In genomic region chr22:47102081-47102480, GRCh38 we compare ENCODE assay signal across 19 cellular contexts.
"Had no signal": no experiment of that assay in that cellular context is flagged by ENCODE, and none has a peak within 500 bp of the region (broad histone marks: within the 10 kb centered on the region; RNA-seq: fewer than 3 reads in every experiment).

No MANE protein-coding gene starts in this region.

- H3K27ac Mint-ChIP-seq: activated B cell treated with CpG ODN at 0.5 μM for 24 hours; activated CD4-positive, alpha-beta T cell treated with anti-CD3 and anti-CD28 coated beads, Interleukin-2, amount 10 ng/mL, durations not matched to agents 24 days and 14 days; activated naive CD8-positive, alpha-beta T cell treated with anti-CD3 and anti-CD28 coated beads for 36 hours; brain; neural progenitor cell; T-helper 1 cell treated with Interleukin-12 subunit alpha and Interleukin-12 subunit beta and Interleukin-4 antibody, amounts not matched to agents 30 μg/mL and 1 μg/mL, for 36 hours had no signal

- H3K36me3 ChIP-seq: colonic mucosa, heart left ventricle, neural progenitor cell, upper lobe of left lung had no signal

- H3K27me3 ChIP-seq: colonic mucosa, heart left ventricle, neural progenitor cell, upper lobe of left lung had no signal

- H3K9me3 Mint-ChIP-seq: activated B cell treated with CpG ODN at 0.5 μM for 24 hours; activated CD4-positive, alpha-beta T cell treated with anti-CD3 and anti-CD28 coated beads, Interleukin-2, amount 10 ng/mL, durations not matched to agents 24 days and 14 days; activated naive CD8-positive, alpha-beta T cell treated with anti-CD3 and anti-CD28 coated beads for 36 hours; T-helper 1 cell treated with Interleukin-12 subunit alpha and Interleukin-12 subunit beta and Interleukin-4 antibody, amounts not matched to agents 30 μg/mL and 1 μg/mL, for 36 hours had no signal

- H3K27ac ChIP-seq: colonic mucosa, heart left ventricle, neural progenitor cell, parathyroid adenoma, upper lobe of left lung had no signal

- H3K9me3 ChIP-seq: colonic mucosa, heart left ventricle, upper lobe of left lung had no signal

- DNase-seq: activated B cell treated with CpG ODN at 0.5 μM for 24 hours; activated CD4-positive, alpha-beta T cell treated with anti-CD3 and anti-CD28 coated beads, Interleukin-2, amount 10 ng/mL, durations not matched to agents 24 days and 14 days; activated naive CD8-positive, alpha-beta T cell treated with anti-CD3 and anti-CD28 coated beads for 36 hours; amygdala; central memory CD4-positive, alpha-beta T cell; colonic mucosa; foreskin melanocyte; heart left ventricle; stimulated activated CD4-positive, alpha-beta T cell treated with anti-CD3 and anti-CD28 coated beads, Interleukin-15, amount 100 ng/mL, for 24 hours; stimulated activated CD4-positive, alpha-beta T cell treated with anti-CD3 and anti-CD28 coated beads, Interleukin-4, amount 100 ng/mL, for 4 hours; stimulated activated CD8-positive, alpha-beta memory T cell treated with anti-CD3 and anti-CD28 coated beads, Interleukin-4, amount 100 ng/mL, for 48 hours; stimulated activated naive CD4-positive, alpha-beta T cell treated with Interleukin-2 at 50 U/mL for 16 hours; substantia nigra had no signal

- H3K27me3 Mint-ChIP-seq: activated B cell treated with CpG ODN at 0.5 μM for 24 hours; activated CD4-positive, alpha-beta T cell treated with anti-CD3 and anti-CD28 coated beads, Interleukin-2, amount 10 ng/mL, durations not matched to agents 24 days and 14 days; activated naive CD8-positive, alpha-beta T cell treated with anti-CD3 and anti-CD28 coated beads for 36 hours had no signal

- H3K4me1 Mint-ChIP-seq: activated B cell treated with CpG ODN at 0.5 μM for 24 hours had no signal

- H3K4me2 ChIP-seq: neural progenitor cell had no signal

- ATAC-seq: heart left ventricle had no signal

- H2AFZ ChIP-seq: neural progenitor cell, parathyroid adenoma had no signal

- H3K79me2 ChIP-seq: parathyroid adenoma had no signal

- H3K4me3 ChIP-seq: colonic mucosa, heart left ventricle, lung, neural progenitor cell, upper lobe of left lung had no signal

- H3K4me3 Mint-ChIP-seq: activated B cell treated with CpG ODN at 0.5 μM for 24 hours; activated CD4-positive, alpha-beta T cell treated with anti-CD3 and anti-CD28 coated beads, Interleukin-2, amount 10 ng/mL, durations not matched to agents 24 days and 14 days; activated naive CD8-positive, alpha-beta T cell treated with anti-CD3 and anti-CD28 coated beads for 36 hours; brain; neural progenitor cell; T-helper 1 cell treated with Interleukin-12 subunit alpha and Interleukin-12 subunit beta and Interleukin-4 antibody, amounts not matched to agents 30 μg/mL and 1 μg/mL, for 36 hours had no signal

- H3K36me3 Mint-ChIP-seq: neural progenitor cell had no signal

- H3K4me1 ChIP-seq: colonic mucosa, parathyroid adenoma had no signal

- H3K9ac ChIP-seq: neural progenitor cell, parathyroid adenoma had no signal
